ENCODE assay signal across 1 cellular context in genomic region chr3:187945374-187945773, GRCh38.
TF ChIP-seq lines count a peak whose summit lies in the region.

No MANE protein-coding gene starts in this region.

TF ChIP-seq in IMR-90, 13 proteins besides CTCF, POLR2A, EP300 and RAD21 (continued from another document):
- no peak for TF ChIP-seq MAFK (IDR thresholded peaks at IDR 0.05; ENCODE audit: low read depth, low read length)
- no peak for TF ChIP-seq MXI1 (IDR thresholded peaks at IDR 0.05; ENCODE audit: borderline replicate concordance, low read depth, low read length)
- TF ChIP-seq RFX5 (IDR thresholded peaks at IDR 0.05; ENCODE audit: low read depth, low read length) = no peak
- no peak for TF ChIP-seq USF2 (IDR thresholded peaks at IDR 0.05; ENCODE audit: low read depth, low read length)
- no peak for TF ChIP-seq FOS (IDR thresholded peaks at IDR 0.05; ENCODE audit: low read depth, low read length)
- TF ChIP-seq BHLHE40 (IDR thresholded peaks at IDR 0.05; ENCODE audit: low read depth, low read length) = no peak
- TF ChIP-seq ELK1 (IDR thresholded peaks at IDR 0.05; ENCODE audit: borderline replicate concordance, low read depth, low read length) = no peak
TF ChIP-seq in IMR-90: peak in this region for 0.
